8 cellular contexts compared by ENCODE assay signal in genomic region chr4:150010525-150011126, GRCh38.
DNase-seq lines count a peak whose midpoint lies in the region; ATAC-seq and TF ChIP-seq lines count a peak whose summit lies in the region.

No MANE protein-coding gene starts in this region.

- H3K4me1 Mint-ChIP-seq in CD14-positive monocyte: no peaks in the 10 kb centered on the region

- ATAC-seq in GM19043 (IDR thresholded peaks at IDR 0.05; ENCODE audit: low read depth, unreplicated experiment) (peak; percentile 61), omental fat pad (ENCODE audit: low FRiP score) (peak; percentile 63), GM19023 (IDR thresholded peaks at IDR 0.05; ENCODE audit: unreplicated experiment) (no peak)

- peaks cover 0 to 2% (median 0%) of the 10 kb centered on the region in 7 donors for H3K9me3 Mint-ChIP-seq in CD14-positive monocyte

- DNase-seq in CD14-positive monocyte (ENCODE audit: low spot score) (no peak), RKO (ENCODE audit: low spot score) (peak; percentile 74), fibroblast of mammary gland (ENCODE audit: low read depth) (peak; percentile 74), omental fat pad (ENCODE audit: low spot score) (no peak), NCI-H774 (lab: John Stamatoyannopoulos, UW) (no peak)

- TF ChIP-seq CTCF in CD14-positive monocyte (IDR thresholded peaks at IDR 0.05) (peak; percentile 47), LNCAP (IDR thresholded peaks at IDR 0.05) (peak; percentile 52), fibroblast of mammary gland (conservative IDR thresholded peaks at IDR 0.05; ENCODE audit: control insufficient read depth, insufficient read depth, low read depth, low read length) (peak; percentile 62), omental fat pad (IDR thresholded peaks at IDR 0.05) (peak in 1 of 3 donors; percentile 5)

- intact Hi-C loops in CD14-positive monocyte (cut with micrococcal nuclease): no loop called here

- H3K27me3 Mint-ChIP-seq in CD14-positive monocyte (ENCODE audit: low read depth in 3 of 3): peaks cover 0 to 3% (median 0%) of the 10 kb centered on the region in 3 donors

- H3K36me3 Mint-ChIP-seq in CD14-positive monocyte: no peaks in the 10 kb centered on the region

- H3K4me3 Mint-ChIP-seq in CD14-positive monocyte: no peak overlapping the region

- H3K27ac Mint-ChIP-seq in CD14-positive monocyte: no peak overlapping the region

- no peak overlapping the region for H3K4me3 ChIP-seq in fibroblast of mammary gland (ENCODE audit: control insufficient read depth, low read depth, low read length)

Comparison
In these comparisons a context has a peak if more than half of its experiments do, and no peak if none do; other contexts are left out.
1. DNase-seq: peak in RKO (single experiment) and fibroblast of mammary gland (single experiment); none in CD14-positive monocyte (single experiment), omental fat pad (single experiment) and NCI-H774 (single experiment).